ENCODE assay signal across 14 cellular contexts in genomic region chr10:113071446-113071845, GRCh38.
A peak's percentile ranks its signal among the peaks of the same experiment; 100 is the strongest.
DNase-seq lines count a peak whose midpoint lies in the region; ATAC-seq, FAIRE-seq and TF ChIP-seq lines count a peak whose summit lies in the region.
"Had no signal": no experiment of that assay in that cellular context is flagged by ENCODE, and none has a peak within 500 bp of the region (broad histone marks: within the 10 kb centered on the region; RNA-seq: fewer than 3 reads in every experiment).

No MANE protein-coding gene starts in this region.

- peaks cover 24% of the 10 kb centered on the region for H3K4me1 ChIP-seq in GM23248 (ENCODE audit: insufficient read depth)
- H3K4me1 ChIP-seq in astrocyte (ENCODE audit: insufficient read depth, low read length): peaks cover 34% of the 10 kb centered on the region
- peaks cover 0 to 57% of the 10 kb centered on the region in 2 donors for H3K4me1 ChIP-seq in right atrium auricular region

- H3K4me1 Mint-ChIP-seq in astrocyte (ENCODE audit: low read depth, unreplicated experiment): peaks cover 54% of the 10 kb centered on the region
- H3K4me1 Mint-ChIP-seq in progenitor cell of endocrine pancreas (ENCODE audit: low read depth): peaks cover 30% of the 10 kb centered on the region
- H3K4me1 Mint-ChIP-seq: activated naive CD4-positive, alpha-beta T cell treated with anti-CD3 and anti-CD28 coated beads, Interleukin-2, amount 10 ng/mL, durations not matched to agents 7 days and 5 days; B cell had no signal

- peaks cover 28% of the 10 kb centered on the region for H3F3A ChIP-seq in GM23248 (ENCODE audit: insufficient read depth)

- H3K27me3 Mint-ChIP-seq in astrocyte (ENCODE audit: low read depth, unreplicated experiment): no peaks in the 10 kb centered on the region
- H3K27me3 Mint-ChIP-seq in progenitor cell of endocrine pancreas: no peaks in the 10 kb centered on the region

- in situ Hi-C loops in GM23248 (cut with MboI): no loop called here

- H3K36me3 Mint-ChIP-seq in astrocyte (ENCODE audit: low read depth, unreplicated experiment) (peaks cover 17% of the 10 kb centered on the region), progenitor cell of endocrine pancreas (ENCODE audit: insufficient read depth) (peaks cover 15% of the 10 kb centered on the region)
- H3K36me3 Mint-ChIP-seq: activated naive CD4-positive, alpha-beta T cell treated with anti-CD3 and anti-CD28 coated beads, Interleukin-2, amount 10 ng/mL, durations not matched to agents 7 days and 5 days had no signal

- H3K9ac ChIP-seq in GM23248 (no peak overlapping the region), astrocyte (ENCODE audit: low read length) (no peak overlapping the region)
- H3K9ac ChIP-seq: KMS-11 had no signal

- H4K20me1 ChIP-seq in GM23248 (ENCODE audit: insufficient read depth) (no peaks in the 10 kb centered on the region), astrocyte (ENCODE audit: insufficient read depth, low read length) (no peaks in the 10 kb centered on the region)

- H3K9me3 Mint-ChIP-seq in astrocyte (ENCODE audit: unreplicated experiment) (peaks cover 3% of the 10 kb centered on the region), progenitor cell of endocrine pancreas (ENCODE audit: low read depth) (no peaks in the 10 kb centered on the region)
- H3K9me3 Mint-ChIP-seq: activated naive CD4-positive, alpha-beta T cell treated with anti-CD3 and anti-CD28 coated beads, Interleukin-2, amount 10 ng/mL, durations not matched to agents 7 days and 5 days had no signal

- WGBS in GM23248 (ENCODE audit: low coverage in 1 of 2, low lambda C conversion rate in 2 of 2, missing lambda C conversion rate in 2 of 2), 2 experiments: 94% methylated on average over 7 of the region's 7 CpGs

- ATAC-seq in GM19035 (IDR thresholded peaks at IDR 0.05; ENCODE audit: unreplicated experiment): no peak
- ATAC-seq: activated CD8-positive, alpha-beta T cell treated with anti-CD3 and anti-CD28 coated beads, Interleukin-2, amount 10 ng/mL, durations not matched to agents 7 days and 5 days had no signal

- DNase-seq in GM23248 (peak; percentile 16), astrocyte (ENCODE audit: low read depth) (peak; percentile 66), right atrium auricular region (ENCODE audit: low spot score) (peak; percentile 77), progenitor cell of endocrine pancreas (ENCODE audit: low spot score, unreplicated experiment) (no peak), SK-N-DZ (ENCODE audit: low spot score) (no peak), SHP77 treated with DMSO at 0.1 percent for 48 hours (lab: John Stamatoyannopoulos, UW) (no peak)
- DNase-seq in activated CD4-positive, alpha-beta T cell treated with anti-CD3 and anti-CD28 coated beads, Interleukin-2, amount 50 U/mL, for 1 hour: no peak
- DNase-seq: activated CD8-positive, alpha-beta T cell treated with anti-CD3 and anti-CD28 coated beads, Interleukin-2, amount 10 ng/mL, durations not matched to agents 7 days and 5 days; activated naive CD4-positive, alpha-beta T cell treated with anti-CD3 and anti-CD28 coated beads, Interleukin-2, amount 10 ng/mL, durations not matched to agents 7 days and 5 days; cortex of kidney had no signal

- TF ChIP-seq CTCF in astrocyte (IDR thresholded peaks at IDR 0.05; ENCODE audit: insufficient read depth, low read depth, low read length) (no peak), right atrium auricular region (IDR thresholded peaks at IDR 0.05) (no peak), progenitor cell of endocrine pancreas (IDR thresholded peaks at IDR 0.05; ENCODE audit: unreplicated experiment) (no peak)

- FAIRE-seq in astrocyte (lab: Jason Lieb, UNC): no peak
- FAIRE-seq: islet of Langerhans had no signal

- H3K27ac Mint-ChIP-seq in astrocyte (ENCODE audit: unreplicated experiment) (peak overlapping the region; percentile 89), progenitor cell of endocrine pancreas (peak overlapping the region; percentile 90)
- H3K27ac Mint-ChIP-seq: activated CD8-positive, alpha-beta T cell treated with anti-CD3 and anti-CD28 coated beads, Interleukin-2, amount 10 ng/mL, durations not matched to agents 7 days and 5 days; activated naive CD4-positive, alpha-beta T cell treated with anti-CD3 and anti-CD28 coated beads, Interleukin-2, amount 10 ng/mL, durations not matched to agents 7 days and 5 days; B cell had no signal

- H3K27ac ChIP-seq in GM23248 (no peak overlapping the region), astrocyte (ENCODE audit: low read depth, low read length) (peak overlapping the region; percentile 18), right atrium auricular region (peak overlapping the region; percentile 44 to 60)
- H3K27ac ChIP-seq: KMS-11 had no signal

- H3K4me3 Mint-ChIP-seq in astrocyte (ENCODE audit: unreplicated experiment) (no peak overlapping the region), progenitor cell of endocrine pancreas (ENCODE audit: low read depth) (no peak overlapping the region)
- H3K4me3 Mint-ChIP-seq: activated CD8-positive, alpha-beta T cell treated with anti-CD3 and anti-CD28 coated beads, Interleukin-2, amount 10 ng/mL, durations not matched to agents 7 days and 5 days; activated naive CD4-positive, alpha-beta T cell treated with anti-CD3 and anti-CD28 coated beads, Interleukin-2, amount 10 ng/mL, durations not matched to agents 7 days and 5 days; B cell had no signal

- no peaks in the 10 kb centered on the region for H3K9me2 ChIP-seq in GM23248 (ENCODE audit: insufficient read depth)

- H3K4me3 ChIP-seq in GM23248 (no peak overlapping the region), astrocyte (ENCODE audit: insufficient read depth, low read depth, low read length) (no peak overlapping the region), right atrium auricular region (no peak overlapping the region)

- H3K36me3 ChIP-seq in GM23248 (ENCODE audit: low read depth) (peaks cover 8% of the 10 kb centered on the region), astrocyte (ENCODE audit: insufficient read depth, low read length) (no peaks in the 10 kb centered on the region), right atrium auricular region (no peaks in the 10 kb centered on the region)

- no peaks in the 10 kb centered on the region for H3K27me3 ChIP-seq in GM23248 (replicated peaks; ENCODE audit: insufficient read depth)
- H3K27me3 ChIP-seq in astrocyte (ENCODE audit: insufficient read depth, low read length): no peaks in the 10 kb centered on the region
- H3K27me3 ChIP-seq in right atrium auricular region: no peaks in the 10 kb centered on the region

- peaks cover 72% of the 10 kb centered on the region for H3K79me2 ChIP-seq in GM23248 (ENCODE audit: insufficient read depth)
- peaks cover 14% of the 10 kb centered on the region for H3K79me2 ChIP-seq in astrocyte (ENCODE audit: insufficient read depth, low read length)

- H2AFZ ChIP-seq in GM23248: no peak overlapping the region
- H2AFZ ChIP-seq in astrocyte (ENCODE audit: low read depth, low read length): no peak overlapping the region

- H3K9me3 ChIP-seq in GM23248 (ENCODE audit: low read depth) (no peaks in the 10 kb centered on the region), astrocyte (ENCODE audit: insufficient read depth, low read depth, low read length) (no peaks in the 10 kb centered on the region), right atrium auricular region (no peaks in the 10 kb centered on the region)

- H3K4me2 ChIP-seq in GM23248 (ENCODE audit: unreplicated experiment) (no peak overlapping the region), astrocyte (ENCODE audit: low read length) (peak overlapping the region; percentile 42)
- H3K4me2 ChIP-seq: KMS-11 had no signal

Comparison
In these comparisons a context has a peak if more than half of its experiments do, and no peak if none do; other contexts are left out.
1. DNase-seq: peak in GM23248 (single experiment), astrocyte (single experiment) and right atrium auricular region (single experiment); none in progenitor cell of endocrine pancreas (single experiment), activated CD4-positive, alpha-beta T cell treated with anti-CD3 and anti-CD28 coated beads, Interleukin-2, amount 50 U/mL, for 1 hour (single experiment), SK-N-DZ (single experiment) and SHP77 treated with DMSO at 0.1 percent for 48 hours (single experiment).